19 cellular contexts compared by ENCODE assay signal in the genomic region with DNA sequence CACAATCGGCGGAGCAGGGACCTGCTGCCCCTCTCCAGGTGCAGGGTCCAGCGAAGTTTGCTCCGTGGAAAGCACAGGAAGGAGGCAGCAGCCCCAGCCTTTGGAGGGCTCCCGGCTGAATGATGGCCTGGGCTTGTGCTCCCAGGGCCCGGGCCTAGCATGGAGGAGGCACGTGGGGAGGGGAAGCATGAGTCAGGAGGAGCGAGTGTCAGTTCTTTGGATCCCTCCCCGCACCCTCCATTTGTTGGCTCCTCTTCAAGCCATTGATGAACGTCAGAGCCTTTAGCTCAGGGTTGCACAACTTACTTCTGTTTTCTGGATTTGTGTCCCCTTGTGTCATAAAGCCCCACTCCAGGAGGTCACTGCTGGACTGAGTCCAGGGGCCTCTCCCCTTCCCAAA. TPM values are rescaled to one million over a fixed set of nuclear protein-coding genes. Genes with fewer than 3 reads are reported as not detected.
A peak's percentile ranks its signal among the peaks of the same experiment; 100 is the strongest.
DNase-seq lines count a peak whose midpoint lies in the region; ATAC-seq, FAIRE-seq and TF ChIP-seq lines count a peak whose summit lies in the region.
"Had no signal": no experiment of that assay in that cellular context is flagged by ENCODE, and none has a peak within 500 bp of the region (broad histone marks: within the 10 kb centered on the region; RNA-seq: fewer than 3 reads in every experiment).

No MANE protein-coding gene starts in this region.

- peak overlapping the region; percentile 67 for H3K27ac Mint-ChIP-seq in dendritic cell treated with granulocyte-macrophage colony-stimulating factor and Interleukin-4, amounts not matched to agents 40 ng/mL and 50 ng/mL, for 4 days
- H3K27ac Mint-ChIP-seq: naive B cell had no signal

- no peaks in the 10 kb centered on the region for H3K27me3 Mint-ChIP-seq in dendritic cell treated with granulocyte-macrophage colony-stimulating factor and Interleukin-4, amounts not matched to agents 40 ng/mL and 50 ng/mL, for 4 days
- H3K27me3 Mint-ChIP-seq: naive B cell had no signal

- DNase-seq in left cardiac atrium, result peak; percentile 54
- DNase-seq in left ventricle myocardium superior, result no peak
- DNase-seq in mucosa of gallbladder (ENCODE audit: low spot score), result peak; percentile 39
- DNase-seq in ureter (ENCODE audit: low spot score), result peak; percentile 57
- no peak for DNase-seq in 8988T
- DNase-seq in GM12892 (ENCODE audit: insufficient read length), result no peak
- DNase-seq in superior temporal gyrus (ENCODE audit: extremely low spot score), result no peak
- DNase-seq: DMS79, kidney, naive B cell, NCI-H187, testis, WERI-Rb-1 had no signal

- no peak for FAIRE-seq in GM12892 (lab: Jason Lieb, UNC)
- FAIRE-seq: colon, kidney had no signal

- TF ChIP-seq POLR2A in GM12892 (IDR thresholded peaks at IDR 0.05; ENCODE audit: low read depth, low read length), result no peak

- H3K9me3 Mint-ChIP-seq in dendritic cell treated with granulocyte-macrophage colony-stimulating factor and Interleukin-4, amounts not matched to agents 40 ng/mL and 50 ng/mL, for 4 days, result no peaks in the 10 kb centered on the region
- H3K9me3 Mint-ChIP-seq: naive B cell had no signal

- peaks cover 55% of the 10 kb centered on the region for H3K36me3 Mint-ChIP-seq in dendritic cell treated with granulocyte-macrophage colony-stimulating factor and Interleukin-4, amounts not matched to agents 40 ng/mL and 50 ng/mL, for 4 days (ENCODE audit: low read depth)
- H3K36me3 Mint-ChIP-seq: naive B cell had no signal

- H3K4me3 Mint-ChIP-seq in dendritic cell treated with granulocyte-macrophage colony-stimulating factor and Interleukin-4, amounts not matched to agents 40 ng/mL and 50 ng/mL, for 4 days, result no peak overlapping the region
- H3K4me3 Mint-ChIP-seq: naive B cell had no signal

- peaks cover 55% of the 10 kb centered on the region for H3K4me1 Mint-ChIP-seq in dendritic cell treated with granulocyte-macrophage colony-stimulating factor and Interleukin-4, amounts not matched to agents 40 ng/mL and 50 ng/mL, for 4 days (ENCODE audit: low read depth)

- intact Hi-C loops in left cardiac atrium (cut with DNase I) (no loop called here), left ventricle myocardium superior (cut with micrococcal nuclease) (no loop called here)
- intact Hi-C loops in dendritic cell treated with granulocyte-macrophage colony-stimulating factor and Interleukin-4, amounts not matched to agents 40 ng/mL and 50 ng/mL, for 4 days (cut with micrococcal nuclease), result no loop called here

- ATAC-seq in left cardiac atrium (no peak), left ventricle myocardium superior (no peak)
- ATAC-seq: psoas muscle had no signal

RNA-seq across cellular contexts. Expression of a gene that starts 25.8 kb away (rescaled TPM):
- 10 to 100 TPM; 15.6 to 23.3 TPM for total RNA-seq in left cardiac atrium
- 42.6 TPM for total RNA-seq in left ventricle myocardium superior
- total RNA-seq in mucosa of gallbladder, result 6.9 TPM
- 8.2 TPM for total RNA-seq in ureter
- polyA plus RNA-seq in GM12892 (2012; ENCODE audit: missing spikeins), result 5.6 TPM

RNA-seq across cellular contexts. Expression of a gene that starts 34.9 kb away (rescaled TPM):
- total RNA-seq in left cardiac atrium (not detected), left ventricle myocardium superior (not detected), mucosa of gallbladder (0.32 TPM), ureter (not detected)
- polyA plus RNA-seq in GM12892 (2012; ENCODE audit: missing spikeins), result 0.36 TPM
- total RNA-seq: A172, LHCN-M2, NCI-H460, psoas muscle had no signal
- polyA plus RNA-seq: psoas muscle had no signal

RNA-seq across cellular contexts. Expression of a gene that starts 35.7 kb away (rescaled TPM):
- 100 to 1,000 TPM; 657 to 709 TPM for total RNA-seq in left cardiac atrium
- total RNA-seq in left ventricle myocardium superior, result 724 TPM
- total RNA-seq in mucosa of gallbladder, result 627 TPM
- total RNA-seq in ureter, result 1,081 TPM
- polyA plus RNA-seq in GM12892 (2012; ENCODE audit: missing spikeins), result 3,198 TPM

Comparison
In these comparisons a context has a peak if more than half of its experiments do, and no peak if none do; other contexts are left out.
1. DNase-seq: peak in left cardiac atrium (single experiment), mucosa of gallbladder (single experiment) and ureter (single experiment); none in left ventricle myocardium superior (single experiment), 8988T (single experiment), GM12892 (single experiment) and superior temporal gyrus (single experiment).